In the genomic region with DNA sequence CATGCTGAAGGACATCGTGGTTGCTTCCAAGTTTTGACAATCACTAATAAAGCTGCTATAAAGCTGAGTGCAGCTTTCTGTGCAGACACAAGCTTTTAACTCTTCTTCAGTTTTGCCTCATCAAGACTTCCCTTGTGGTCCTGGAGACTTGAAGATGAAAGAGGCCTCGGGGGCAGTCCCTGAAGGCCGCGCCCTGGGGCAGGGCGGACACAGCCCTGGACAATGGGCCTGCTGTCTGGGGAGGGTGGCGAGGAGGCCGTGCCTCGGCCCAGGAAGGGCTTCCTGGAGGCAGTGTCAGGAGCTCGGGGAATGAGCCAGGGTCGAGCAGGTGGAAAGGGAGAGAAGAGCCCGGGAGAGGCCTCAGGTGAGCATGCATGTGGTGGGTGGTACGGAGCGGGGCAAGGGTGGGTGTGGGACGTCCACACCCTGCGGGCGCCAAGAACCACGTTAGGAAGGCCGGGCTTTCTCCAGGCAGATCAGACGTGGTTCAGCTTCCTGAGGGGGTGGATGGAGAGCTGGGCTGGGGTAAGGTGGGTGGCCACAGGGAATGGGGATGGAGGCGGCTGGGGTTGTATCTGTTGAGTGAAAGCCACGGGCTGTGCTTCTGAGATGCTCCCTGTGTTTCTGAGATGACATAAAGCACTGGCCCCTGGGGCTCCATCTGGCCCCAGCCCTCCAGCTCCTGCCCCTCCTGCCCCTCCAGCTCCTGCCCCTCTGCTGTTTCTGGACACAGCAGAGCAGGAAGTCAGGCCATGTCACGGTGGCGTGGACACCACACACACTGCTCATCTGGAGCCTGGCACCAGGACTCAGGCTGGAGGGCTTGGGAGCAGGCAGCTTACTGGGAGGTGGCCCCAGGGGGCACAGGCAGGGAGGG, we compare ENCODE assay signal across 22 cellular contexts. TPM values are rescaled to one million over a fixed set of nuclear protein-coding genes. Genes with fewer than 3 reads are reported as not detected.
"Had no signal": no experiment of that assay in that cellular context is flagged by ENCODE, and none has a peak within 500 bp of the region (broad histone marks: within the 10 kb centered on the region; RNA-seq: fewer than 3 reads in every experiment).

No MANE protein-coding gene starts in this region.

- H3K9me3 ChIP-seq: neutrophil, psoas muscle, spleen, testis, transverse colon had no signal

- DNase-seq: cortex of kidney; dorsolateral prefrontal cortex; effector CD8-positive, alpha-beta T cell; foreskin melanocyte; head of caudate nucleus; hippocampal formation; kidney glomerular epithelial cell; mesendoderm; naive thymus-derived CD4-positive, alpha-beta T cell; nephron progenitor cell; psoas muscle; retina; spleen; stimulated activated CD4-positive, alpha-beta T cell treated with anti-CD3 and anti-CD28 coated beads, Interleukin-15, amount 100 ng/mL, for 24 hours; stimulated activated CD4-positive, alpha-beta T cell treated with anti-CD3 and anti-CD28 coated beads, Interleukin-1b, Interleukin-23, amount 100 ng/mL, for 48 hours; stimulated activated CD4-positive, alpha-beta T cell treated with anti-CD3 and anti-CD28 coated beads, Interleukin-4, amount 100 ng/mL, for 24 hours; stimulated activated naive B cell treated with anti-CD40 and anti-IgM and Interleukin-4, amounts not matched to agents 10 μg/mL and 1 μg/mL and 100 μg/mL, for 72 hours; stimulated activated naive CD8-positive, alpha-beta T cell treated with anti-CD3 and anti-CD28 coated beads, Interleukin-15, amount 100 ng/mL, for 72 hours; testis; transverse colon had no signal

- H3K4me1 ChIP-seq: psoas muscle, spleen, transverse colon had no signal

- H3K27me3 ChIP-seq: testis had no signal

- H3K4me3 ChIP-seq: dorsolateral prefrontal cortex, psoas muscle, spleen, testis, transverse colon had no signal

- H3K36me3 ChIP-seq: neutrophil, spleen, transverse colon had no signal

- H3K27ac ChIP-seq: dorsolateral prefrontal cortex, neutrophil, psoas muscle, spleen, testis, transverse colon had no signal

- ATAC-seq: naive thymus-derived CD4-positive, alpha-beta T cell; psoas muscle; sciatic nerve; stimulated activated naive B cell treated with anti-CD40 and anti-IgM and Interleukin-4, amounts not matched to agents 10 μg/mL and 1 μg/mL and 100 μg/mL, for 72 hours; stimulated activated naive CD8-positive, alpha-beta T cell treated with anti-CD3 and anti-CD28 coated beads, Interleukin-15, amount 100 ng/mL, for 72 hours had no signal

RNA-seq across cellular contexts. Expression of gene ADRA2C, which starts 21.5 kb away (rescaled TPM):
- polyA plus RNA-seq: naive thymus-derived CD4-positive, alpha-beta T cell had no signal
